Comparison of ENCODE assay signal across 9 cellular contexts in the genomic region with DNA sequence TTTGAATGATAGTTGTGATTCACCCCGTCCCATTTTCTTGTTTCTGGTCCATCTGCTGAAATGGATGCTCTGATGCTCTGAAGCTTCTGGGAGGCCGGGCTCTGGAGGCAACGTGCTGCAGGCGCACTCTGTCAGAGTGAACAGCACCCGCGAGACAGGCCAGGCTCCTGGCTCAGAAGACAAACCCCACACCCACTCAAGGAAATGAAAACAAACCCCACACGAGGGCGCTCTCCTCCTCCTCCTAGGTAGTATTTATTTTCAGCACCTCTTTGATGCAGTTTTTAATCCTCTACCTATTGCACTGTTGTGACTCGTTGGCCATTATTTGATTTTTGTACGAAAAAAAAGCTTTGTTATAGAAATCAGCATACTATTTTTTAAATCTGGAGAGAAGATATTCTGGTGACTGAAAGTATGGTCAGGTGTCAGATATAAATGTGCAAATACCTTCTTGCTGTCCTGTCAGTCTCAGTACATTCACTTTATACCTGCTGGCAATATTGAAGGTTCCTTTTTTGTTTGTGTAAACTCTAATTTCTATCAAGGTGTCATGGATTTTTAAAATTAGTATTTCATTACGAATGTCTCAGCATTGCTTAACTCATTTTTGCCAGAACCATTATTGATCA. TPM values are rescaled to one million over a fixed set of nuclear protein-coding genes. Genes with fewer than 3 reads are reported as not detected.
DNase-seq lines count a peak whose midpoint lies in the region; ATAC-seq and TF ChIP-seq lines count a peak whose summit lies in the region.
"Had no signal": no experiment of that assay in that cellular context is flagged by ENCODE, and none has a peak within 500 bp of the region (broad histone marks: within the 10 kb centered on the region; RNA-seq: fewer than 3 reads in every experiment).

No MANE protein-coding gene starts in this region.

- TF ChIP-seq CTCF in endodermal cell (conservative IDR thresholded peaks at IDR 0.05) (peak; percentile 74), nephron (IDR thresholded peaks at IDR 0.05; ENCODE audit: unreplicated experiment in 3 of 3) (peak in 2 of 3 experiments; percentile 9 to 34), stomach (IDR thresholded peaks at IDR 0.05) (peak in 4 of 7 experiments; percentile 19 to 46 (median 42))

- H3K4me1 ChIP-seq in endodermal cell (ENCODE audit: control insufficient read depth, insufficient read depth, low read length) (no peaks in the 10 kb centered on the region), stomach (peaks cover 0 to 10% (median 2%) of the 10 kb centered on the region in 4 donors)

- H3K36me3 Mint-ChIP-seq in endodermal cell (ENCODE audit: low read depth): no peaks in the 10 kb centered on the region
- H3K36me3 Mint-ChIP-seq in nephron (ENCODE audit: low read depth): no peaks in the 10 kb centered on the region

- WGBS in endodermal cell (ENCODE audit: insufficient coverage in 1 of 2, insufficient read length in 1 of 2), 2 experiments: 65% methylated on average over 11 of the region's 11 CpGs; no CpG with 5 or more reads in 1 of the 2 experiments
- WGBS in stomach, 5 donors: 22 to 36% (median 25%) methylated on average over 11 of the region's 11 CpGs

- TF ChIP-seq POLR2A in stomach (IDR thresholded peaks at IDR 0.05): no peak

- no peak for ATAC-seq in HG03457 (IDR thresholded peaks at IDR 0.05; ENCODE audit: unreplicated experiment)

- H3K9me3 ChIP-seq in endodermal cell (ENCODE audit: control insufficient read depth, low read length) (peaks cover 5% of the 10 kb centered on the region), stomach (peaks cover 0 to 7% (median 2%) of the 10 kb centered on the region in 4 donors)

- H3K9ac ChIP-seq in endodermal cell (ENCODE audit: extremely low read depth, low read length, poor library complexity, severe bottlenecking): no peak overlapping the region

- H3K4me1 Mint-ChIP-seq in endodermal cell (no peaks in the 10 kb centered on the region), nephron (no peaks in the 10 kb centered on the region)

- H3K27ac Mint-ChIP-seq in endodermal cell (no peak overlapping the region), nephron (no peak overlapping the region)

- H3K4me3 Mint-ChIP-seq in endodermal cell: no peak overlapping the region
- H3K4me3 Mint-ChIP-seq in nephron: no peak overlapping the region

- DNase-seq in NCI-H2171 treated with DMSO at 0.1 percent for 48 hours (lab: John Stamatoyannopoulos, UW): peak; percentile 38
- DNase-seq in NCI-H2171 (lab: John Stamatoyannopoulos, UW): no peak
- peak; percentile 39 for DNase-seq in NCI-H2029 treated with DMSO at 0.1 percent for 48 hours (lab: John Stamatoyannopoulos, UW)
- DNase-seq in activated CD8-positive, alpha-beta memory T cell treated with anti-CD3 and anti-CD28 coated beads for 24 hours: peak; percentile 81
- DNase-seq in endodermal cell: peak; percentile 84
- DNase-seq in stomach: peak; percentile 78

- H3K36me3 ChIP-seq in endodermal cell (ENCODE audit: control insufficient read depth, insufficient read depth, low read length) (no peaks in the 10 kb centered on the region), stomach (no peaks in the 10 kb centered on the region)
- H3K36me3 ChIP-seq: BLaER1 treated with 17β-estradiol and CSF1 and Interleukin-3, amounts not matched to agents 10 nM and 100 nM had no signal

- intact Hi-C loops in stomach (cut with DNase I; ENCODE audit: low total_unique reads): no loop called here

- H3K27ac ChIP-seq in endodermal cell (ENCODE audit: low read depth, low read length) (no peak overlapping the region), stomach (no peak overlapping the region)
- H3K27ac ChIP-seq: BLaER1 treated with 17β-estradiol and CSF1 and Interleukin-3, amounts not matched to agents 10 nM and 100 nM had no signal

- H3K4me3 ChIP-seq in endodermal cell (ENCODE audit: low read length) (no peak overlapping the region), stomach (no peak overlapping the region)
- H3K4me3 ChIP-seq: BLaER1 treated with 17β-estradiol and CSF1 and Interleukin-3, amounts not matched to agents 10 nM and 100 nM had no signal

- no peaks in the 10 kb centered on the region for H3K27me3 Mint-ChIP-seq in endodermal cell (ENCODE audit: insufficient read depth)
- H3K27me3 Mint-ChIP-seq in nephron (ENCODE audit: low read depth): no peaks in the 10 kb centered on the region

- TF ChIP-seq EP300 in stomach (IDR thresholded peaks at IDR 0.05): no peak

- H3K9me3 Mint-ChIP-seq in endodermal cell (peaks cover 19% of the 10 kb centered on the region), nephron (peaks cover 18% of the 10 kb centered on the region)

- H3K27me3 ChIP-seq in endodermal cell (ENCODE audit: control insufficient read depth, insufficient read depth, low read length, poor library complexity, severe bottlenecking): no peaks in the 10 kb centered on the region
- H3K27me3 ChIP-seq in stomach: no peaks in the 10 kb centered on the region
- H3K27me3 ChIP-seq: BLaER1 treated with 17β-estradiol and CSF1 and Interleukin-3, amounts not matched to agents 10 nM and 100 nM had no signal

RNA-seq across cellular contexts. Expression of gene CHST10, which starts 10.3 kb away (rescaled TPM):
- 10 to 100 TPM; 17.6 to 18.5 TPM for total RNA-seq in endodermal cell
- polyA plus RNA-seq in endodermal cell (2013, experiment 1 of 2): 28.0 TPM
- polyA plus RNA-seq in endodermal cell (2013, experiment 2 of 2): 26.0 TPM
- 10 to 100 TPM in 1 of 5 donors, 1 to 10 TPM in 2, not detected in 2; 4.0 to 67.1 (median 8.1) TPM for total RNA-seq in stomach
- 1 to 10 TPM; 2.4 to 3.0 (median 2.9) TPM for polyA plus RNA-seq in stomach

RNA-seq across cellular contexts. Expression of gene NMS, which starts 42.5 kb away (rescaled TPM):
- total RNA-seq in endodermal cell (not detected), stomach (not detected)
- polyA plus RNA-seq in endodermal cell (2013, experiment 1 of 2): not detected
- not detected for polyA plus RNA-seq in endodermal cell (2013, experiment 2 of 2)
- not detected for polyA plus RNA-seq in stomach

Comparison
In these comparisons a context has a peak if more than half of its experiments do, and no peak if none do; other contexts are left out.
1. CTCF ChIP-seq: peak in every context shown above with its lines; median percentile 74 in endodermal cell; 42 in stomach; 22 in nephron.